ENCODE assay signal across 1 cellular context in genomic region chr18:42644729-42645131, GRCh38.
TF ChIP-seq lines count a peak whose summit lies in the region.

No MANE protein-coding gene starts in this region.

TF ChIP-seq in H1, 55 proteins besides CTCF, POLR2A, EP300 and RAD21 (continued from another document):
- TF ChIP-seq BRCA1 (IDR thresholded peaks at IDR 0.05; ENCODE audit: low read depth, low read length) (no peak), SP1 (IDR thresholded peaks at IDR 0.05; ENCODE audit: low read depth, low read length) (no peak)
